ENCODE assay signal across 8 cellular contexts in genomic region chr19:6279931-6280591, GRCh38. TPM values are rescaled to one million over a fixed set of nuclear protein-coding genes. Genes with fewer than 3 reads are reported as not detected.
DNase-seq lines count a peak whose midpoint lies in the region; ATAC-seq lines count a peak whose summit lies in the region.

Gene MLLT1 (minus strand): TSS chr19:6279975. CDS start chr19:6279784, 191 bp downstream.

- H3K36me3 Mint-ChIP-seq in activated T-helper 1 cell treated with anti-CD3 and anti-CD28 coated beads, Interleukin-12 subunit alpha, Interleukin-12 subunit beta, Interleukin-2, Interleukin-4 antibody, amounts not matched to agents 30 ng/mL and 10 ng/mL and 1 ng/mL, durations not matched to agents 14 hours and 24 hours and 36 hours (ENCODE audit: low read depth) = peaks cover 15% of the 10 kb centered on the region
- no peaks in the 10 kb centered on the region for H3K36me3 Mint-ChIP-seq in naive thymus-derived CD4-positive, alpha-beta T cell
- H3K36me3 Mint-ChIP-seq in stimulated activated memory B cell treated with anti-CD40 and anti-IgM and Interleukin-4, amounts not matched to agents 10 μg/mL and 1 μg/mL and 100 μg/mL, for 72 hours = peaks cover 18% of the 10 kb centered on the region

- CTCF ChIA-PET in naive thymus-derived CD4-positive, alpha-beta T cell (lab: Charles Lee) = interaction anchor here (0.8 kb wide), 1 partner anchor 73 kb away, joined by 3 read pairs; no protein-coding TSS in a partner anchor

- H3K27me3 Mint-ChIP-seq in activated T-helper 1 cell treated with anti-CD3 and anti-CD28 coated beads, Interleukin-12 subunit alpha, Interleukin-12 subunit beta, Interleukin-2, Interleukin-4 antibody, amounts not matched to agents 30 ng/mL and 10 ng/mL and 1 ng/mL, durations not matched to agents 14 hours and 24 hours and 36 hours (ENCODE audit: insufficient read depth) = no peaks in the 10 kb centered on the region
- H3K27me3 Mint-ChIP-seq in naive thymus-derived CD4-positive, alpha-beta T cell = peaks cover 0 to 6% (median 0%) of the 10 kb centered on the region in 5 donors
- H3K27me3 Mint-ChIP-seq in stimulated activated memory B cell treated with anti-CD40 and anti-IgM and Interleukin-4, amounts not matched to agents 10 μg/mL and 1 μg/mL and 100 μg/mL, for 72 hours = no peaks in the 10 kb centered on the region

- H3K4me1 ChIP-seq in naive thymus-derived CD4-positive, alpha-beta T cell (ENCODE audit: control insufficient read depth in 2 of 2, insufficient read depth in 2 of 2, low read length in 2 of 2) = peaks cover 3 to 20% of the 10 kb centered on the region in 2 donors

- H3K4me1 Mint-ChIP-seq in activated T-helper 1 cell treated with anti-CD3 and anti-CD28 coated beads, Interleukin-12 subunit alpha, Interleukin-12 subunit beta, Interleukin-2, Interleukin-4 antibody, amounts not matched to agents 30 ng/mL and 10 ng/mL and 1 ng/mL, durations not matched to agents 14 hours and 24 hours and 36 hours (ENCODE audit: low read depth) = peaks cover 26% of the 10 kb centered on the region
- H3K4me1 Mint-ChIP-seq in naive thymus-derived CD4-positive, alpha-beta T cell = peaks cover 30 to 42% (median 39%) of the 10 kb centered on the region in 7 donors
- peaks cover 32% of the 10 kb centered on the region for H3K4me1 Mint-ChIP-seq in stimulated activated memory B cell treated with anti-CD40 and anti-IgM and Interleukin-4, amounts not matched to agents 10 μg/mL and 1 μg/mL and 100 μg/mL, for 72 hours

- H3K36me3 ChIP-seq in naive thymus-derived CD4-positive, alpha-beta T cell (ENCODE audit: control insufficient read depth in 2 of 3, insufficient read depth in 3 of 3, low read length in 3 of 3) = no peaks in the 10 kb centered on the region

- ATAC-seq in GM21737 (IDR thresholded peaks at IDR 0.05; ENCODE audit: unreplicated experiment) = peak; percentile 95
- ATAC-seq in naive thymus-derived CD4-positive, alpha-beta T cell = peak; percentile 96
- ATAC-seq in stimulated activated memory B cell treated with anti-CD40 and anti-IgM and Interleukin-4, amounts not matched to agents 10 μg/mL and 1 μg/mL and 100 μg/mL, for 72 hours = peak; percentile 97

- H3K4me3 ChIP-seq in naive thymus-derived CD4-positive, alpha-beta T cell (ENCODE audit: low read length) = peak within 1 kb of the TSS; percentile 54

- intact Hi-C loops in activated T-helper 1 cell treated with anti-CD3 and anti-CD28 coated beads, Interleukin-12 subunit alpha, Interleukin-12 subunit beta, Interleukin-2, Interleukin-4 antibody, amounts not matched to agents 30 ng/mL and 10 ng/mL and 1 ng/mL, durations not matched to agents 14 hours and 24 hours and 36 hours (cut with micrococcal nuclease) = loop anchor here (1.0 kb wide), 3 partner anchors 81 to 224 kb away; partner anchors contain the start of gene CLPP
- intact Hi-C loops in naive thymus-derived CD4-positive, alpha-beta T cell (cut with micrococcal nuclease) = loop anchor here (1.0 to 5.0 kb wide), 11 partner anchors 81 to 1558 kb away; partner anchors contain the start of genes CLPP (in 2 of the 2), DPP9 (in 1 of the 2), GPR108 (in 1 of the 2) and TRIP10 (in 1 of the 2)

- peak within 1 kb of the TSS; percentile 95 for H3K4me3 Mint-ChIP-seq in activated T-helper 1 cell treated with anti-CD3 and anti-CD28 coated beads, Interleukin-12 subunit alpha, Interleukin-12 subunit beta, Interleukin-2, Interleukin-4 antibody, amounts not matched to agents 30 ng/mL and 10 ng/mL and 1 ng/mL, durations not matched to agents 14 hours and 24 hours and 36 hours
- H3K4me3 Mint-ChIP-seq in naive thymus-derived CD4-positive, alpha-beta T cell = peak within 1 kb of the TSS; percentile 85 to 97 (median 92)
- H3K4me3 Mint-ChIP-seq in stimulated activated memory B cell treated with anti-CD40 and anti-IgM and Interleukin-4, amounts not matched to agents 10 μg/mL and 1 μg/mL and 100 μg/mL, for 72 hours = peak within 1 kb of the TSS; percentile 96

- peak within 1 kb of the TSS; percentile 78 for H3K27ac ChIP-seq in naive thymus-derived CD4-positive, alpha-beta T cell (ENCODE audit: low read depth, low read length)

- no peaks in the 10 kb centered on the region for H3K9me3 ChIP-seq in naive thymus-derived CD4-positive, alpha-beta T cell (ENCODE audit: control insufficient read depth in 2 of 3, low read length in 3 of 3)

- H3K27me3 ChIP-seq in naive thymus-derived CD4-positive, alpha-beta T cell (ENCODE audit: control insufficient read depth in 2 of 2, insufficient read depth in 2 of 2, low read length in 2 of 2) = no peaks in the 10 kb centered on the region

- H3K27ac Mint-ChIP-seq in activated T-helper 1 cell treated with anti-CD3 and anti-CD28 coated beads, Interleukin-12 subunit alpha, Interleukin-12 subunit beta, Interleukin-2, Interleukin-4 antibody, amounts not matched to agents 30 ng/mL and 10 ng/mL and 1 ng/mL, durations not matched to agents 14 hours and 24 hours and 36 hours = peak within 1 kb of the TSS; percentile 90
- peak within 1 kb of the TSS; percentile 87 to 95 (median 93) for H3K27ac Mint-ChIP-seq in naive thymus-derived CD4-positive, alpha-beta T cell
- H3K27ac Mint-ChIP-seq in stimulated activated memory B cell treated with anti-CD40 and anti-IgM and Interleukin-4, amounts not matched to agents 10 μg/mL and 1 μg/mL and 100 μg/mL, for 72 hours = peak within 1 kb of the TSS; percentile 92

- DNase-seq in DMS79 treated with DMSO at 0.1 percent for 48 hours (lab: John Stamatoyannopoulos, UW) = peak; percentile 80
- peak; percentile 77 to 91 for DNase-seq in Kasumi-1 (lab: John Stamatoyannopoulos, UW)
- peak; percentile 96 for DNase-seq in RPMI7951 (ENCODE audit: low read depth)
- peak; percentile 96 for DNase-seq in activated T-helper 1 cell treated with anti-CD3 and anti-CD28 coated beads, Interleukin-12 subunit alpha, Interleukin-12 subunit beta, Interleukin-2, Interleukin-4 antibody, amounts not matched to agents 30 ng/mL and 10 ng/mL and 1 ng/mL, durations not matched to agents 14 hours and 24 hours and 36 hours (ENCODE audit: low spot score)
- DNase-seq in fibroblast of gingiva (ENCODE audit: low read depth) = peak; percentile 99
- peak; percentile 88 to 98 (median 90) for DNase-seq in naive thymus-derived CD4-positive, alpha-beta T cell

- POLR2A ChIA-PET in naive thymus-derived CD4-positive, alpha-beta T cell (lab: Charles Lee) = no interaction called here

- H3K9me3 Mint-ChIP-seq in activated T-helper 1 cell treated with anti-CD3 and anti-CD28 coated beads, Interleukin-12 subunit alpha, Interleukin-12 subunit beta, Interleukin-2, Interleukin-4 antibody, amounts not matched to agents 30 ng/mL and 10 ng/mL and 1 ng/mL, durations not matched to agents 14 hours and 24 hours and 36 hours = no peaks in the 10 kb centered on the region
- peaks cover 0 to 3% (median 0%) of the 10 kb centered on the region in 11 donors for H3K9me3 Mint-ChIP-seq in naive thymus-derived CD4-positive, alpha-beta T cell
- no peaks in the 10 kb centered on the region for H3K9me3 Mint-ChIP-seq in stimulated activated memory B cell treated with anti-CD40 and anti-IgM and Interleukin-4, amounts not matched to agents 10 μg/mL and 1 μg/mL and 100 μg/mL, for 72 hours

RNA-seq across cellular contexts. Expression of gene MLLT1, which starts in this region (rescaled TPM):
- 7.8 and 8.8 TPM in 2 replicates for total RNA-seq in RPMI7951 (2014; rRNA removed; shearing (Covaris generic))
- total RNA-seq in activated T-helper 1 cell treated with anti-CD3 and anti-CD28 coated beads, Interleukin-12 subunit alpha, Interleukin-12 subunit beta, Interleukin-2, Interleukin-4 antibody, amounts not matched to agents 30 ng/mL and 10 ng/mL and 1 ng/mL, durations not matched to agents 14 hours and 24 hours and 36 hours = 71.6 and 77.4 TPM in 2 replicates
- 10 to 100 TPM; 33.3 to 47.5 (median 39.0) TPM for total RNA-seq in naive thymus-derived CD4-positive, alpha-beta T cell
- 1 to 10 TPM in 1 of 2 donors, under 1 TPM in 1; 0.57 to 1.8 TPM for polyA plus RNA-seq in naive thymus-derived CD4-positive, alpha-beta T cell

Comparison
In these comparisons a context has a peak if more than half of its experiments do, and no peak if none do; other contexts are left out.
1. Peak in every context shown above with its lines: DNase-seq, ATAC-seq, H3K4me3 ChIP-seq and H3K27ac ChIP-seq.